18 cellular contexts compared by ENCODE assay signal in genomic region chr15:72460393-72460792, GRCh38. TPM values are rescaled to one million over a fixed set of nuclear protein-coding genes. Genes with fewer than 3 reads are reported as not detected.
DNase-seq lines count a peak whose midpoint lies in the region; ATAC-seq, FAIRE-seq and TF ChIP-seq lines count a peak whose summit lies in the region.
"Had no signal": no experiment of that assay in that cellular context is flagged by ENCODE, and none has a peak within 500 bp of the region (broad histone marks: within the 10 kb centered on the region; RNA-seq: fewer than 3 reads in every experiment).

No MANE protein-coding gene starts in this region.

- H3K79me2 ChIP-seq in K562 (ENCODE audit: control insufficient read depth, insufficient read depth, low read length), result no peaks in the 10 kb centered on the region

- H3K4me1 Mint-ChIP-seq in CD4-positive, alpha-beta T cell (ENCODE audit: low read depth), result peaks cover 8% of the 10 kb centered on the region
- H3K4me1 Mint-ChIP-seq in naive thymus-derived CD4-positive, alpha-beta T cell, result peaks cover 0 to 20% (median 13%) of the 10 kb centered on the region in 7 donors

- no peak for ATAC-seq in CD4-positive, alpha-beta T cell (ENCODE audit: poor library complexity)
- ATAC-seq in K562, result no peak
- no peak for ATAC-seq in naive thymus-derived CD4-positive, alpha-beta T cell

- no peaks in the 10 kb centered on the region for H3K9me1 ChIP-seq in K562 (ENCODE audit: control insufficient read depth, insufficient read depth, low read length)

- peak; percentile 14 for FAIRE-seq in GM19239 (lab: Jason Lieb, UNC)
- peak; percentile 11 for FAIRE-seq in K562 (lab: Jason Lieb, UNC)
- FAIRE-seq: A204.1 had no signal

- H3K4me1 ChIP-seq in K562 (replicated peaks in 1 of 2; ENCODE audit: control insufficient read depth in 2 of 2, insufficient read depth in 2 of 2, low read length in 2 of 2), result no peaks in the 10 kb centered on the region
- peaks cover 4% of the 10 kb centered on the region in 2 donors for H3K4me1 ChIP-seq in naive thymus-derived CD4-positive, alpha-beta T cell (ENCODE audit: control insufficient read depth in 2 of 2, insufficient read depth in 2 of 2, low read length in 2 of 2)
- H3K4me1 ChIP-seq in spleen, result peaks cover 0 to 33% (median 9%) of the 10 kb centered on the region in 6 donors

- no peak for TF ChIP-seq EP300 in K562 (IDR thresholded peaks at IDR 0.05; ENCODE audit: low read length)

- intact Hi-C loops in CD4-positive, alpha-beta T cell (cut with DNase I, micrococcal nuclease), result no loop called here
- intact Hi-C loops in K562 (cut with micrococcal nuclease) (no loop called here), spleen (cut with DNase I; ENCODE audit: low total_unique reads) (no loop called here)
- intact Hi-C loops in naive thymus-derived CD4-positive, alpha-beta T cell (cut with micrococcal nuclease), result no loop called here

- no peaks in the 10 kb centered on the region for H3K9me3 Mint-ChIP-seq in CD4-positive, alpha-beta T cell
- peaks cover 0 to 1% (median 0%) of the 10 kb centered on the region in 11 donors for H3K9me3 Mint-ChIP-seq in naive thymus-derived CD4-positive, alpha-beta T cell
- H3K9me3 Mint-ChIP-seq: CD4-positive, alpha-beta memory T cell; CD8-positive, alpha-beta memory T cell had no signal

- no peaks in the 10 kb centered on the region for H3K27me3 ChIP-seq in CD4-positive, alpha-beta T cell (ENCODE audit: control insufficient read depth, insufficient read depth, low read length)
- H3K27me3 ChIP-seq in K562 (ENCODE audit: control insufficient read depth in 2 of 2, insufficient read depth in 2 of 2, low read length in 2 of 2) (peaks cover 3 to 5% of the 10 kb centered on the region in 2 experiments; a peak in 2 of 5 replicates), spleen (replicated peaks in 1 of 7) (no peaks in the 10 kb centered on the region)
- no peaks in the 10 kb centered on the region for H3K27me3 ChIP-seq in naive thymus-derived CD4-positive, alpha-beta T cell (ENCODE audit: control insufficient read depth in 2 of 2, insufficient read depth in 2 of 2, low read length in 2 of 2)
- H3K27me3 ChIP-seq: BLaER1 treated with 17β-estradiol and CSF1 and Interleukin-3, amounts not matched to agents 10 nM and 100 nM had no signal

- H3K4me2 ChIP-seq in K562 (ENCODE audit: insufficient read depth, low read length), result no peak overlapping the region

- WGBS in K562 (ENCODE audit: insufficient coverage, low coverage, missing lambda C conversion rate), result 41% methylated on average over 3 of the region's 3 CpGs
- 91 to 99% (median 97%) methylated on average over 3 of the region's 3 CpGs for WGBS in spleen, 5 donors

- H3K36me3 Mint-ChIP-seq in CD4-positive, alpha-beta T cell (ENCODE audit: low read depth), result no peaks in the 10 kb centered on the region
- no peaks in the 10 kb centered on the region for H3K36me3 Mint-ChIP-seq in naive thymus-derived CD4-positive, alpha-beta T cell
- H3K36me3 Mint-ChIP-seq: CD4-positive, alpha-beta memory T cell had no signal

- H3K36me3 ChIP-seq in K562 (ENCODE audit: control insufficient read depth, insufficient read depth, low read length) (no peaks in the 10 kb centered on the region), spleen (no peaks in the 10 kb centered on the region)
- H3K36me3 ChIP-seq in naive thymus-derived CD4-positive, alpha-beta T cell (ENCODE audit: control insufficient read depth in 2 of 3, insufficient read depth in 3 of 3, low read length in 3 of 3), result no peaks in the 10 kb centered on the region
- H3K36me3 ChIP-seq: BLaER1 treated with 17β-estradiol and CSF1 and Interleukin-3, amounts not matched to agents 10 nM and 100 nM had no signal

- no TSS peak for BruUV-seq in K562 (replicated peaks; lab: Mats Ljungman, UMichigan)

- no peak overlapping the region for H3K27ac ChIP-seq in CD4-positive, alpha-beta T cell (ENCODE audit: low read depth, low read length)
- H3K27ac ChIP-seq in K562 (ENCODE audit: extremely low read depth, low read depth, low read length), result no peak overlapping the region
- no peak overlapping the region for H3K27ac ChIP-seq in naive thymus-derived CD4-positive, alpha-beta T cell (ENCODE audit: low read depth, low read length)
- H3K27ac ChIP-seq in spleen, result no peak overlapping the region
- H3K27ac ChIP-seq: BLaER1 treated with 17β-estradiol and CSF1 and Interleukin-3, amounts not matched to agents 10 nM and 100 nM; C4-2B had no signal

- POLR2A ChIA-PET in CD4-positive, alpha-beta T cell (lab: Charles Lee), result interaction anchor here (3.2 to 3.6 kb wide), 2 partner anchors 14 to 85 kb away, joined by 18 to 72 read pairs; partner anchors contain the start of genes ARIH1 and HEXA
- POLR2A ChIA-PET in K562 (lab: Yijun Ruan, JAX), result interaction anchor here (1.0 to 1.4 kb wide), 3 partner anchors 10 to 15 kb away, joined by 3 to 5 read pairs (median 4); no protein-coding TSS in a partner anchor
- POLR2A ChIA-PET in naive thymus-derived CD4-positive, alpha-beta T cell (lab: Charles Lee), result interaction anchor here (5.8 kb wide), 1 partner anchor 14 kb away, joined by 64 read pairs; the partner anchor contains the start of gene ARIH1

- no peak overlapping the region for H3K4me3 ChIP-seq in K562
- H3K4me3 ChIP-seq in naive thymus-derived CD4-positive, alpha-beta T cell (ENCODE audit: low read length), result no peak overlapping the region
- no peak overlapping the region for H3K4me3 ChIP-seq in spleen
- H3K4me3 ChIP-seq: BLaER1 treated with 17β-estradiol and CSF1 and Interleukin-3, amounts not matched to agents 10 nM and 100 nM had no signal

- in situ Hi-C loops in K562 (cut with MboI), result no loop called here

- DNase-seq in CD4-positive, alpha-beta T cell, result no peak
- no peak for DNase-seq in GM19239 (ENCODE audit: insufficient read length, low spot score)
- no peak for DNase-seq in K562 (ENCODE audit: extremely low read depth in 1 of 4, low spot score in 3 of 4)
- DNase-seq in SHP77 treated with DMSO at 0.1 percent for 48 hours (lab: John Stamatoyannopoulos, UW), result no peak
- no peak for DNase-seq in naive thymus-derived CD4-positive, alpha-beta T cell
- DNase-seq in SHP77 (lab: John Stamatoyannopoulos, UW), result no peak
- no peak for DNase-seq in spleen
- DNase-seq: 8988T; AML-193; CD4-positive, alpha-beta memory T cell; CD8-positive, alpha-beta memory T cell; COR-L47; DMS79 treated with DMSO at 0.1 percent for 48 hours; GF-D8 had no signal

- peak overlapping the region; percentile 11 for H3K27ac Mint-ChIP-seq in CD4-positive, alpha-beta T cell
- peak overlapping the region in 1 of 9 donors; percentile 41 for H3K27ac Mint-ChIP-seq in naive thymus-derived CD4-positive, alpha-beta T cell
- H3K27ac Mint-ChIP-seq: B cell had no signal

- TF ChIP-seq POLR2A in K562 (conservative IDR thresholded peaks at IDR 0.05) (no peak), spleen (IDR thresholded peaks at IDR 0.05) (no peak)

- H4K20me1 ChIP-seq in K562 (replicated peaks; ENCODE audit: control insufficient read depth, insufficient read depth, low read length), result no peaks in the 10 kb centered on the region
- H4K20me1 ChIP-seq: BLaER1 treated with 17β-estradiol and CSF1 and Interleukin-3, amounts not matched to agents 10 nM and 100 nM had no signal

- no peak overlapping the region for H2AFZ ChIP-seq in K562 (ENCODE audit: low read depth, low read length)

- no peak for TF ChIP-seq RAD21 in K562 (CRISPR knock-in tag; conservative IDR thresholded peaks at IDR 0.05 in 1 of 2, IDR thresholded peaks at IDR 0.05 in 1 of 2)

- peak overlapping the region; percentile 3 for H3K4me3 Mint-ChIP-seq in CD4-positive, alpha-beta T cell
- H3K4me3 Mint-ChIP-seq in naive thymus-derived CD4-positive, alpha-beta T cell, result peak overlapping the region in 1 of 10 donors; percentile 1
- H3K4me3 Mint-ChIP-seq: B cell; CD4-positive, alpha-beta memory T cell had no signal

- no peak overlapping the region for H3K9ac ChIP-seq in K562 (ENCODE audit: insufficient read depth in 1 of 2, low read depth in 2 of 2, low read length in 2 of 2)
- H3K9ac ChIP-seq: BLaER1 treated with 17β-estradiol and CSF1 and Interleukin-3, amounts not matched to agents 10 nM and 100 nM had no signal

- CTCF ChIA-PET in CD4-positive, alpha-beta T cell (lab: Charles Lee), result interaction anchor here (1.0 to 5.3 kb wide), 2 partner anchors 14 to 74 kb away, joined by 3 to 41 read pairs; partner anchors contain the start of gene ARIH1
- CTCF ChIA-PET in K562 (lab: Yijun Ruan, JAX; ENCODE audit: low intra/inter-chr PET ratio), result no interaction called here
- CTCF ChIA-PET in naive thymus-derived CD4-positive, alpha-beta T cell (lab: Charles Lee), result interaction anchor here (2.9 kb wide), 1 partner anchor 13 kb away, joined by 12 read pairs; no protein-coding TSS in a partner anchor

- H3K9me3 ChIP-seq in CD4-positive, alpha-beta T cell (ENCODE audit: control insufficient read depth, low read length), result no peaks in the 10 kb centered on the region
- H3K9me3 ChIP-seq in K562 (replicated peaks; ENCODE audit: control insufficient read depth, insufficient read depth, low read depth, low read length), result no peaks in the 10 kb centered on the region
- H3K9me3 ChIP-seq in naive thymus-derived CD4-positive, alpha-beta T cell (ENCODE audit: control insufficient read depth in 2 of 3, low read length in 3 of 3), result no peaks in the 10 kb centered on the region
- no peaks in the 10 kb centered on the region for H3K9me3 ChIP-seq in spleen
- H3K9me3 ChIP-seq: BLaER1 treated with 17β-estradiol and CSF1 and Interleukin-3, amounts not matched to agents 10 nM and 100 nM had no signal

- no peaks in the 10 kb centered on the region for H3K27me3 Mint-ChIP-seq in CD4-positive, alpha-beta T cell
- peaks cover 0 to 5% (median 0%) of the 10 kb centered on the region in 5 donors for H3K27me3 Mint-ChIP-seq in naive thymus-derived CD4-positive, alpha-beta T cell
- H3K27me3 Mint-ChIP-seq: B cell had no signal

- no peak for TF ChIP-seq CTCF in CD4-positive, alpha-beta T cell (IDR thresholded peaks at IDR 0.05)
- no peak for TF ChIP-seq CTCF in K562 (IDR thresholded peaks at IDR 0.05 in 2 of 3, conservative IDR thresholded peaks at IDR 0.05 in 1 of 3; ENCODE audit: insufficient read depth in 2 of 3, low read depth in 1 of 3, low read length in 3 of 3)
- TF ChIP-seq CTCF in spleen (IDR thresholded peaks at IDR 0.05 in 8 of 11, conservative IDR thresholded peaks at IDR 0.05 in 3 of 11), result no peak

RNA-seq across cellular contexts. Expression of gene ARIH1, which starts 13.7 kb away (rescaled TPM):
- 100 to 1,000 TPM; 281 to 283 TPM for total RNA-seq in CD4-positive, alpha-beta T cell
- 51.5 and 91.3 TPM in 2 replicates for total RNA-seq in K562 (2011; cell fraction: chromatin; rRNA removed; ENCODE audit: low replicate concordance)
- total RNA-seq in K562 (2011; cell fraction: nucleolus; rRNA removed), result 18.7 and 28.0 TPM in 2 replicates
- 45.0 and 57.7 TPM in 2 replicates for total RNA-seq in K562 (2011; cell fraction: nucleoplasm; rRNA removed)
- total RNA-seq in K562 (2014; rRNA removed), result 38.4 and 42.3 TPM in 2 replicates
- total RNA-seq in K562 (2014; rRNA removed; fragmentation: Illumina TruSeq; extraction: Trizol), result 31.4 and 43.9 TPM in 2 replicates
- 24.0 and 28.3 TPM in 2 replicates for total RNA-seq in K562 (2015; rRNA removed; fragmentation: Illumina TruSeq; extraction: Trizol)
- 122 and 125 TPM in 2 replicates for total RNA-seq in K562 (2021)
- polyA plus RNA-seq in K562 (2011; rRNA removed), result 64.8 and 82.6 TPM in 2 replicates
- 12.2 and 27.9 TPM in 2 replicates for polyA plus RNA-seq in K562 (2011; cell fraction: cytosol; rRNA removed)
- polyA plus RNA-seq in K562 (2011; cell fraction: nucleus; rRNA removed), result 65.5 and 70.4 TPM in 2 replicates
- polyA plus RNA-seq in K562 (2012), result 36.4 and 57.5 TPM in 2 replicates
- polyA plus RNA-seq in K562 (2014; fragmentation: Illumina TruSeq; extraction: Trizol), result 37.6 and 39.5 TPM in 2 replicates
- polyA plus RNA-seq in K562 (2014; fragmentation: Nextera tagmentation; extraction: Ambion mirVana), result 10 to 100 TPM; 17.7 to 18.0 TPM
- 28.9 and 29.9 TPM in 2 replicates for polyA plus RNA-seq in K562 (2014; rRNA removed)
- polyA minus RNA-seq in K562 (2011; rRNA and poly(A)+ RNA removed), result 154 and 190 TPM in 2 replicates
- polyA minus RNA-seq in K562 (2011; cell fraction: cytosol; rRNA and poly(A)+ RNA removed), result 73.1 and 92.7 TPM in 2 replicates
- 24.0 and 47.7 TPM in 2 replicates for polyA minus RNA-seq in K562 (2011; cell fraction: nucleus; rRNA and poly(A)+ RNA removed)
- 100 to 1,000 TPM; 128 to 191 (median 181) TPM for total RNA-seq in naive thymus-derived CD4-positive, alpha-beta T cell
- polyA plus RNA-seq in naive thymus-derived CD4-positive, alpha-beta T cell, result 10 to 100 TPM; 20.1 to 23.3 TPM
- total RNA-seq in spleen, result 100 to 1,000 TPM in 4 of 7 donors, 10 to 100 TPM in 3; 46.2 to 171 (median 147) TPM
- polyA plus RNA-seq in spleen, result 10 to 100 TPM; 14.8 to 24.2 (median 15.5) TPM
